Comparison of ENCODE assay signal across 23 cellular contexts in the genomic region with DNA sequence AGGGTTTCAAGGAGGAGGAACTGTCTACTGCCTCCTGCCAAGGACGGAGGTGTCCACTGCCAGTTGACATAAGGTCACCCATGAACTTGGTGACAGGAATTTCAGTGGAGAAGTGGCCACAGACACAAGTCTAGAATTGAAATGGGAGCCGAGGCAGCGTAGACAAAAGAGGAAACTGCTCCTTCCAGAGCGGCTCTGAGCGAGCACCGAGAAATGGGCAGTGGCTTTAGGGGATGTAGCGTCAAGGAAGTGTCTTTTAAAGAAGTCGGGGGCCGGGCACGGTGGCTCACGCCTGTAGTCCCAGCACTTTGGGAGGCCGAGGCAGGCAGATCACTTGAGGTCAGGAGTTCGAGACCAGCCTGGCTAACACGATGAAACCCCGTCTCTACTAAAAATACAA. TPM values are rescaled to one million over a fixed set of nuclear protein-coding genes. Genes with fewer than 3 reads are reported as not detected.
DNase-seq lines count a peak whose midpoint lies in the region; ATAC-seq, FAIRE-seq and TF ChIP-seq lines count a peak whose summit lies in the region.
"Had no signal": no experiment of that assay in that cellular context is flagged by ENCODE, and none has a peak within 500 bp of the region (broad histone marks: within the 10 kb centered on the region; RNA-seq: fewer than 3 reads in every experiment).

No MANE protein-coding gene starts in this region.

- H3K4me2 ChIP-seq in H1 (ENCODE audit: insufficient read depth in 1 of 2, low read depth in 2 of 2, low read length in 2 of 2), result no peak overlapping the region

- no peak overlapping the region for H3K4me3 Mint-ChIP-seq in CD8-positive, alpha-beta T cell

- H4K20me1 ChIP-seq in H1 (replicated peaks in 1 of 2; ENCODE audit: control insufficient read depth in 1 of 2, insufficient read depth in 2 of 2, low read length in 2 of 2), result no peaks in the 10 kb centered on the region

- no peak overlapping the region for H3K4me3 ChIP-seq in CD8-positive, alpha-beta T cell (ENCODE audit: low read depth, low read length)
- no peak overlapping the region for H3K4me3 ChIP-seq in H1 (ENCODE audit: extremely low read depth in 1 of 4, insufficient read depth in 2 of 4, low read depth in 3 of 4, low read length in 4 of 4)
- no peak overlapping the region for H3K4me3 ChIP-seq in gastrocnemius medialis
- no peak overlapping the region for H3K4me3 ChIP-seq in small intestine (ENCODE audit: low read depth in 1 of 2, low read length in 2 of 2)
- H3K4me3 ChIP-seq: cardiac muscle cell, pancreas, suprapubic skin had no signal

- H2BK5ac ChIP-seq in H1 (ENCODE audit: low read depth, low read length), result no peak overlapping the region

- no peaks in the 10 kb centered on the region for H3K79me1 ChIP-seq in H1 (ENCODE audit: low read depth, low read length)

- H2AK5ac ChIP-seq in H1 (ENCODE audit: low read depth, low read length), result no peak overlapping the region

- H3K36me3 ChIP-seq in CD8-positive, alpha-beta T cell (ENCODE audit: insufficient read depth, low read length), result no peaks in the 10 kb centered on the region
- H3K36me3 ChIP-seq in H1 (ENCODE audit: control insufficient read depth in 2 of 4, insufficient read depth in 4 of 4, low read length in 3 of 4) (no peaks in the 10 kb centered on the region), gastrocnemius medialis (no peaks in the 10 kb centered on the region), small intestine (ENCODE audit: control insufficient read depth in 2 of 2, insufficient read depth in 2 of 2, low read length in 2 of 2) (no peaks in the 10 kb centered on the region)
- H3K36me3 ChIP-seq: cardiac muscle cell, pancreas, suprapubic skin had no signal

- no peak overlapping the region for H3K23ac ChIP-seq in H1 (ENCODE audit: insufficient read length)

- no peak for TF ChIP-seq EP300 in H1 (IDR thresholded peaks at IDR 0.05; ENCODE audit: borderline replicate concordance in 1 of 2, low read depth in 2 of 2, low read length in 2 of 2)

- ATAC-seq in CD8-positive, alpha-beta T cell, result no peak
- ATAC-seq in gastrocnemius medialis (no peak), GM21526 (IDR thresholded peaks at IDR 0.05; ENCODE audit: low FRiP score, unreplicated experiment) (no peak)
- ATAC-seq: activated CD4-positive, CD25-positive, alpha-beta regulatory T cell treated with anti-CD3 and anti-CD28 coated beads, Interleukin-2, amount 50 U/mL, for 24 hours; HepG2; sciatic nerve had no signal

- H3K27me3 Mint-ChIP-seq in CD8-positive, alpha-beta T cell (ENCODE audit: low read depth), result no peaks in the 10 kb centered on the region
- H3K27me3 Mint-ChIP-seq: naive B cell had no signal

- CTCF ChIA-PET in CD8-positive, alpha-beta T cell (lab: Charles Lee), result no interaction called here
- CTCF ChIA-PET in H1 (lab: Charles Lee; ENCODE audit: partially characterized antibody), result no interaction called here

- H3K27ac Mint-ChIP-seq in CD8-positive, alpha-beta T cell, result peak overlapping the region; percentile 72

- H3K4me1 ChIP-seq in CD8-positive, alpha-beta T cell (ENCODE audit: insufficient read depth, low read length), result peaks cover 24% of the 10 kb centered on the region
- peaks cover 0 to 31% (median 24%) of the 10 kb centered on the region in 4 experiments; a peak in 6 of 7 replicates for H3K4me1 ChIP-seq in H1 (replicated peaks in 1 of 4; ENCODE audit: control insufficient read depth in 3 of 4, insufficient read depth in 4 of 4, low read length in 3 of 4)
- peaks cover 20 to 21% of the 10 kb centered on the region in 2 donors for H3K4me1 ChIP-seq in gastrocnemius medialis
- peaks cover 0 to 6% of the 10 kb centered on the region in 2 donors for H3K4me1 ChIP-seq in small intestine (ENCODE audit: control insufficient read depth in 2 of 2, insufficient read depth in 1 of 2, low read depth in 1 of 2, low read length in 1 of 2)
- H3K4me1 ChIP-seq: pancreas had no signal

- H3K79me2 ChIP-seq in H1 (ENCODE audit: control insufficient read depth in 1 of 2, insufficient read depth in 2 of 2, low read length in 2 of 2), result no peaks in the 10 kb centered on the region

- H2AFZ ChIP-seq in H1 (ENCODE audit: low read length), result no peak overlapping the region

- no peaks in the 10 kb centered on the region for H3K36me3 Mint-ChIP-seq in CD8-positive, alpha-beta T cell
- H3K36me3 Mint-ChIP-seq: naive B cell had no signal

- no peak for TF ChIP-seq CTCF in CD8-positive, alpha-beta T cell (IDR thresholded peaks at IDR 0.05)
- TF ChIP-seq CTCF in H1 (IDR thresholded peaks at IDR 0.05; ENCODE audit: control extremely low read depth in 1 of 3, insufficient read depth in 1 of 3, low read depth in 1 of 3, low read length in 3 of 3), result no peak
- TF ChIP-seq CTCF in gastrocnemius medialis (IDR thresholded peaks at IDR 0.05 in 4 of 5, conservative IDR thresholded peaks at IDR 0.05 in 1 of 5), result no peak

- POLR2A ChIA-PET in CD8-positive, alpha-beta T cell (lab: Charles Lee), result no interaction called here
- POLR2A ChIA-PET in H1 (lab: Charles Lee; ENCODE audit: partially characterized antibody), result no interaction called here

- in situ Hi-C loops in gastrocnemius medialis (cut with MboI; ENCODE audit: low sequenced_read_pairs in 4 of 4), result no loop called here

- no peak overlapping the region for H2BK15ac ChIP-seq in H1 (ENCODE audit: low read length)

- no peak overlapping the region for H3K18ac ChIP-seq in H1 (ENCODE audit: extremely low read depth, low read length)

- no peak overlapping the region for H3K4ac ChIP-seq in H1 (replicated peaks; ENCODE audit: insufficient read length, low read depth, low read length)

- no peak overlapping the region for H2BK120ac ChIP-seq in H1 (replicated peaks; ENCODE audit: low read depth, low read length)

- H3K9me3 Mint-ChIP-seq in CD8-positive, alpha-beta T cell, result no peaks in the 10 kb centered on the region
- H3K9me3 Mint-ChIP-seq: naive B cell had no signal

- no peaks in the 10 kb centered on the region for H3K9me3 ChIP-seq in CD8-positive, alpha-beta T cell (ENCODE audit: low read length)
- H3K9me3 ChIP-seq in H1 (ENCODE audit: insufficient read depth in 2 of 2, low read depth in 1 of 2, low read length in 1 of 2) (no peaks in the 10 kb centered on the region), gastrocnemius medialis (no peaks in the 10 kb centered on the region), small intestine (ENCODE audit: control insufficient read depth, low read depth) (no peaks in the 10 kb centered on the region)
- H3K9me3 ChIP-seq: pancreas, suprapubic skin had no signal

- TF ChIP-seq RAD21 in H1 (IDR thresholded peaks at IDR 0.05 in 1 of 2, conservative IDR thresholded peaks at IDR 0.05 in 1 of 2; ENCODE audit: low read depth in 2 of 2, low read length in 2 of 2), result no peak

- H3K27me3 ChIP-seq in CD8-positive, alpha-beta T cell (ENCODE audit: insufficient read depth, low read length), result no peaks in the 10 kb centered on the region
- H3K27me3 ChIP-seq in H1 (replicated peaks in 1 of 4; ENCODE audit: control insufficient read depth in 3 of 4, extremely low read depth in 1 of 4, insufficient read depth in 3 of 4, low read length in 3 of 4), result no peaks in the 10 kb centered on the region; a peak in 2 of 7 replicates
- no peaks in the 10 kb centered on the region for H3K27me3 ChIP-seq in gastrocnemius medialis
- no peaks in the 10 kb centered on the region for H3K27me3 ChIP-seq in small intestine (ENCODE audit: control insufficient read depth in 2 of 2, insufficient read depth in 2 of 2, low read length in 2 of 2)
- H3K27me3 ChIP-seq: cardiac muscle cell, pancreas, suprapubic skin had no signal

- H2BK20ac ChIP-seq in H1 (ENCODE audit: low read length), result no peak overlapping the region

- H2BK12ac ChIP-seq in H1 (ENCODE audit: low read depth, low read length), result 0 out of 2 replicates have a peak overlapping the region, but pooled peaks have one; percentile 27

- 0 out of 2 replicates have a peak overlapping the region, but pooled peaks have one; percentile 57 for H4K8ac ChIP-seq in H1 (ENCODE audit: extremely low read depth, insufficient read depth, low read length)

- H3K4me1 Mint-ChIP-seq in CD8-positive, alpha-beta T cell (ENCODE audit: low read depth), result peaks cover 34% of the 10 kb centered on the region

- 94% methylated on average over 15 of the region's 15 CpGs; no CpG with 5 or more reads in 1 of the 2 experiments for WGBS in H1 (ENCODE audit: extremely low coverage in 1 of 2, insufficient coverage in 1 of 2, insufficient read length in 1 of 2, insufficient replicate concordance in 2 of 2, low coverage in 1 of 2, low lambda C conversion rate in 2 of 2, missing lambda C conversion rate in 1 of 2), 2 experiments
- 75 to 85% (median 75%) methylated on average over 15 of the region's 15 CpGs for WGBS in small intestine, 3 donors

- no peak for DNase-seq in CD8-positive, alpha-beta T cell
- DNase-seq in MV-4-11 (lab: John Stamatoyannopoulos, UW), result peak; percentile 72
- no peak for DNase-seq in H1 (ENCODE audit: low read depth in 1 of 2, low spot score in 2 of 2)
- DNase-seq in gastrocnemius medialis, result no peak
- no peak for DNase-seq in small intestine
- DNase-seq in NCI-H2227 (lab: John Stamatoyannopoulos, UW; ENCODE audit: unreplicated experiment), result no peak
- DNase-seq: activated naive CD4-positive, alpha-beta T cell treated with anti-CD3 and anti-CD28 coated beads, Interleukin-2, amount 50 U/mL, for 16 hours; GOT3; mesendoderm; naive B cell; NCI-H1417; NCI-H524; NK-92 treated with Interleukin-12 subunit alpha and Interleukin-12 subunit beta, amount 100 ng/mL, for 24 hours; pancreas; RPMI8226 had no signal

- intact Hi-C loops in CD8-positive, alpha-beta T cell (cut with DNase I, micrococcal nuclease), result no loop called here
- intact Hi-C loops in gastrocnemius medialis (cut with DNase I; ENCODE audit: low total_unique reads), result no loop called here

- no peak overlapping the region for H3K14ac ChIP-seq in H1 (ENCODE audit: insufficient read length)

- no peak overlapping the region for H4K91ac ChIP-seq in H1 (replicated peaks; ENCODE audit: insufficient read length, low read length)

- FAIRE-seq in H1 (lab: Jason Lieb, UNC) (no peak), small intestine (lab: Jason Lieb, UNC) (no peak)
- FAIRE-seq: GM12892, HepG2, pancreas had no signal

- H3K56ac ChIP-seq in H1 (replicated peaks; ENCODE audit: insufficient read length, low read depth, low read length), result no peak overlapping the region

- peaks cover 9% of the 10 kb centered on the region; the same call in 1 of the 2 replicates for H3K23me2 ChIP-seq in H1 (ENCODE audit: low read depth, low read length)

- no peak overlapping the region for H3K27ac ChIP-seq in CD8-positive, alpha-beta T cell (ENCODE audit: low read depth, low read length)
- H3K27ac ChIP-seq in H1 (ENCODE audit: low read depth, low read length), result no peak overlapping the region
- H3K27ac ChIP-seq in gastrocnemius medialis, result peak overlapping the region; percentile 22 to 64 (median 38)
- H3K27ac ChIP-seq in small intestine (ENCODE audit: low read depth in 1 of 2, low read length in 1 of 2), result no peak overlapping the region
- H3K27ac ChIP-seq: cardiac muscle cell, HL-60, pancreas, suprapubic skin had no signal

- no peak overlapping the region for H4K5ac ChIP-seq in H1 (ENCODE audit: insufficient read length, low read depth, low read length)

- H3K9ac ChIP-seq in H1 (replicated peaks in 1 of 4; ENCODE audit: extremely low read depth in 1 of 4, low read depth in 3 of 4, low read length in 3 of 4), result no peak overlapping the region

- no peak for TF ChIP-seq POLR2A in H1 (IDR thresholded peaks at IDR 0.05; ENCODE audit: control extremely low read depth in 1 of 2, low read depth in 2 of 2, low read length in 2 of 2)
- no peak for TF ChIP-seq POLR2A in gastrocnemius medialis (IDR thresholded peaks at IDR 0.05)

RNA-seq across cellular contexts. Expression of gene SERPINF1, which starts 3.0 kb away (rescaled TPM):
- total RNA-seq in CD8-positive, alpha-beta T cell, result 10 to 100 TPM; 19.7 to 20.2 TPM
- total RNA-seq in H1 (2021; fragmentation: NEBNext Ultra II Directional; extraction: Animal tissue kit (Norgen Biotek cat#: 25700)), result 41.5 and 42.3 TPM in 2 replicates
- polyA plus RNA-seq in H1 (2011; rRNA removed) (136 and 161 TPM in 2 replicates), small intestine (100 to 1,000 TPM in 1 of 3 donors, 10 to 100 TPM in 1, 1 to 10 TPM in 1; 7.2 to 118 (median 20.8) TPM)
- 112 TPM for polyA plus RNA-seq in H1 (2011; cell fraction: cytosol; rRNA removed)
- 138 TPM for polyA plus RNA-seq in H1 (2011; cell fraction: nucleus; rRNA removed)
- 44.7 to 50.6 TPM (median 49.2 TPM) in 4 replicates for polyA plus RNA-seq in H1 (2012, experiment 1 of 2)
- polyA plus RNA-seq in H1 (2012, experiment 2 of 2), result 62.1 TPM
- 94.4 TPM for polyA plus RNA-seq in H1 (2013, experiment 1 of 2)
- 101 TPM for polyA plus RNA-seq in H1 (2013, experiment 2 of 2)
- 45.7 and 57.7 TPM in 2 replicates for polyA minus RNA-seq in H1 (2011; rRNA and poly(A)+ RNA removed)
- polyA minus RNA-seq in H1 (2011; cell fraction: cytosol; rRNA and poly(A)+ RNA removed), result 29.4 TPM
- 23.2 TPM for polyA minus RNA-seq in H1 (2011; cell fraction: nucleus; rRNA and poly(A)+ RNA removed)
- total RNA-seq in gastrocnemius medialis, result 100 to 1,000 TPM; 554 to 698 (median 631) TPM

RNA-seq across cellular contexts. Expression of gene SERPINF2, which starts 16.1 kb away (rescaled TPM):
- under 1 TPM; 0.22 to 0.28 TPM for total RNA-seq in CD8-positive, alpha-beta T cell
- total RNA-seq in H1 (2021; fragmentation: NEBNext Ultra II Directional; extraction: Animal tissue kit (Norgen Biotek cat#: 25700)), result 1.6 and 1.8 TPM in 2 replicates
- polyA plus RNA-seq in H1 (2011; rRNA removed) (3.2 and 5.5 TPM in 2 replicates), small intestine (1 to 10 TPM in 2 of 3 donors, under 1 TPM in 1; 0.89 to 4.5 (median 1.6) TPM)
- polyA plus RNA-seq in H1 (2011; cell fraction: cytosol; rRNA removed), result 3.3 TPM
- 2.3 TPM for polyA plus RNA-seq in H1 (2011; cell fraction: nucleus; rRNA removed)
- polyA plus RNA-seq in H1 (2012, experiment 1 of 2), result 1.1 to 2.2 TPM (median 1.7 TPM) in 4 replicates
- 1.3 TPM for polyA plus RNA-seq in H1 (2012, experiment 2 of 2)
- polyA plus RNA-seq in H1 (2013, experiment 1 of 2), result 0.81 TPM
- 0.81 TPM for polyA plus RNA-seq in H1 (2013, experiment 2 of 2)
- polyA minus RNA-seq in H1 (2011; rRNA and poly(A)+ RNA removed), result 0.73 and 0.82 TPM in 2 replicates
- 1.8 TPM for polyA minus RNA-seq in H1 (2011; cell fraction: cytosol; rRNA and poly(A)+ RNA removed)
- 0.60 TPM for polyA minus RNA-seq in H1 (2011; cell fraction: nucleus; rRNA and poly(A)+ RNA removed)
- total RNA-seq in gastrocnemius medialis, result 1 to 10 TPM in 3 of 4 donors, under 1 TPM in 1; 0.85 to 6.4 (median 4.3) TPM
- polyA plus RNA-seq: cardiac muscle cell had no signal

RNA-seq across cellular contexts. Expression of gene WDR81, which starts 34.3 kb away (rescaled TPM):
- total RNA-seq in CD8-positive, alpha-beta T cell, result 10 to 100 TPM; 18.9 to 20.4 TPM
- 12.3 and 13.1 TPM in 2 replicates for total RNA-seq in H1 (2021; fragmentation: NEBNext Ultra II Directional; extraction: Animal tissue kit (Norgen Biotek cat#: 25700))
- polyA plus RNA-seq in H1 (2011; rRNA removed) (9.1 and 12.9 TPM in 2 replicates), small intestine (10 to 100 TPM; 14.6 to 18.0 (median 14.8) TPM)
- polyA plus RNA-seq in H1 (2011; cell fraction: cytosol; rRNA removed), result 8.0 TPM
- 30.5 TPM for polyA plus RNA-seq in H1 (2011; cell fraction: nucleus; rRNA removed)
- 7.4 to 14.0 TPM (median 13.7 TPM) in 4 replicates for polyA plus RNA-seq in H1 (2012, experiment 1 of 2)
- polyA plus RNA-seq in H1 (2012, experiment 2 of 2), result 10.3 TPM
- 6.6 TPM for polyA plus RNA-seq in H1 (2013, experiment 1 of 2)
- polyA plus RNA-seq in H1 (2013, experiment 2 of 2), result 5.4 TPM
- polyA minus RNA-seq in H1 (2011; rRNA and poly(A)+ RNA removed), result 7.8 and 8.5 TPM in 2 replicates
- 10.5 TPM for polyA minus RNA-seq in H1 (2011; cell fraction: cytosol; rRNA and poly(A)+ RNA removed)
- polyA minus RNA-seq in H1 (2011; cell fraction: nucleus; rRNA and poly(A)+ RNA removed), result 13.8 TPM
- total RNA-seq in gastrocnemius medialis, result 10 to 100 TPM; 22.3 to 61.1 (median 42.7) TPM

RNA-seq across cellular contexts. Expression of gene TLCD2, which starts 48.6 kb away (rescaled TPM):
- under 1 TPM; 0.11 to 0.14 TPM for total RNA-seq in CD8-positive, alpha-beta T cell
- total RNA-seq in H1 (2021; fragmentation: NEBNext Ultra II Directional; extraction: Animal tissue kit (Norgen Biotek cat#: 25700)), result 1.3 and 1.4 TPM in 2 replicates
- polyA plus RNA-seq in H1 (2011; rRNA removed) (0.47 and 0.69 TPM in 2 replicates), small intestine (10 to 100 TPM in 1 of 3 donors, 1 to 10 TPM in 2; 5.1 to 10.3 (median 7.8) TPM)
- polyA plus RNA-seq in H1 (2011; cell fraction: cytosol; rRNA removed), result 0.83 TPM
- polyA plus RNA-seq in H1 (2011; cell fraction: nucleus; rRNA removed), result 2.2 TPM
- polyA plus RNA-seq in H1 (2012, experiment 1 of 2), result 1.4 to 1.9 TPM (median 1.5 TPM) in 4 replicates
- polyA plus RNA-seq in H1 (2012, experiment 2 of 2), result 0.58 TPM
- polyA plus RNA-seq in H1 (2013, experiment 1 of 2), result 1.9 TPM
- 1.6 TPM for polyA plus RNA-seq in H1 (2013, experiment 2 of 2)
- 0.85 and 1.0 TPM in 2 replicates for polyA minus RNA-seq in H1 (2011; rRNA and poly(A)+ RNA removed)
- 0.66 TPM for polyA minus RNA-seq in H1 (2011; cell fraction: cytosol; rRNA and poly(A)+ RNA removed)
- 2.1 TPM for polyA minus RNA-seq in H1 (2011; cell fraction: nucleus; rRNA and poly(A)+ RNA removed)
- under 1 TPM; 0.66 to 0.95 (median 0.85) TPM for total RNA-seq in gastrocnemius medialis

Comparison
In these comparisons a context has a peak if more than half of its experiments do, and no peak if none do; other contexts are left out.
1. H3K27ac ChIP-seq: peak in gastrocnemius medialis (4 of 4); none in CD8-positive, alpha-beta T cell (single experiment), H1 (single experiment) and small intestine (0 of 2).
2. RNA of gene SERPINF1, which starts 3.0 kb away (total RNA-seq): 554 to 698 TPM in gastrocnemius medialis; 41.5 to 42.3 TPM in H1 and 19.7 to 20.2 TPM in CD8-positive, alpha-beta T cell; every median in the first group is over 10 times any median in the second.